Comparison of ENCODE assay signal across 8 cellular contexts in genomic region chr15:74160390-74160789, GRCh38. TPM values are rescaled to one million over a fixed set of nuclear protein-coding genes. Genes with fewer than 3 reads are reported as not detected.
"Had no signal": no experiment of that assay in that cellular context is flagged by ENCODE, and none has a peak within 500 bp of the region (broad histone marks: within the 10 kb centered on the region; RNA-seq: fewer than 3 reads in every experiment).

No MANE protein-coding gene starts in this region.

RNA-seq across cellular contexts. Expression of gene ISLR, which starts 13.1 kb away (rescaled TPM):
- total RNA-seq: OCI-LY7, PC-3, PC-9, SJSA1, SK-MEL-5 had no signal

RNA-seq across cellular contexts. Expression of gene ISLR2, which starts 30.0 kb away (rescaled TPM):
- total RNA-seq: OCI-LY7, SJCRH30, SJSA1, SK-MEL-5 had no signal

RNA-seq across cellular contexts. Expression of gene STRA6, which starts 42.2 kb away (rescaled TPM):
- total RNA-seq: OCI-LY7, Right ventricle myocardium inferior, Right ventricle myocardium superior, SK-MEL-5 had no signal
